8 cellular contexts compared by ENCODE assay signal in the genomic region with DNA sequence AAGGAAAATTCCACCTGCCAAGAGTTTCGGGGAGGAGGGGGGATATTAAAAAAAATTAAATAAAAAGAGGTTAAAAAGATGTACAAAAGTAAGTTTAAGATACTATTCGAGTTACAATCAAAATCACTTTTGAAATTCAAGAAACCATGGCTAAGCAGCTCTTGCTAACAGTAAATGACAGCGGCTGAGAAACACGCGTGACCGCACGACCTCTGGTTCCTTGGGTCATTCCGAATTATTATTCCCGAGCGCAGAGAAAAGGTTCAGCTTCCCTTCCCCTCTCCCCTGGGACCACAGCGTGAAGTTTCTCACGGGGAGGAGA. TPM values are rescaled to one million over a fixed set of nuclear protein-coding genes. Genes with fewer than 3 reads are reported as not detected.
DNase-seq lines count a peak whose midpoint lies in the region; ATAC-seq and TF ChIP-seq lines count a peak whose summit lies in the region.

No MANE protein-coding gene starts in this region.

- peak overlapping the region; percentile 97 to 99 for H3K4me3 Mint-ChIP-seq in activated T-cell treated with anti-CD3 and anti-CD28 coated beads, Interleukin-2, amount 50 U/mL, for 72 hours

- H3K9me3 ChIP-seq in body of pancreas (no peaks in the 10 kb centered on the region), lung (ENCODE audit: control insufficient read depth in 2 of 2, insufficient read depth in 1 of 2, low read length in 1 of 2) (no peaks in the 10 kb centered on the region), transverse colon (no peaks in the 10 kb centered on the region)

- no peak for TF ChIP-seq EP300 in transverse colon (IDR thresholded peaks at IDR 0.05; ENCODE audit: low read depth)

- H3K36me3 ChIP-seq in body of pancreas (replicated peaks in 1 of 2; ENCODE audit: insufficient read depth in 1 of 2, low read depth in 2 of 2), result peaks cover 0 to 4% of the 10 kb centered on the region in 2 donors
- peaks cover 3 to 10% of the 10 kb centered on the region in 2 donors for H3K36me3 ChIP-seq in lung (ENCODE audit: control insufficient read depth in 2 of 2, insufficient read depth in 2 of 2, low read length in 2 of 2)
- peaks cover 0 to 12% (median 2%) of the 10 kb centered on the region in 4 donors for H3K36me3 ChIP-seq in transverse colon

- no peaks in the 10 kb centered on the region for H3K9me3 Mint-ChIP-seq in activated T-cell treated with anti-CD3 and anti-CD28 coated beads, Interleukin-2, amount 50 U/mL, for 72 hours

- H3K27me3 Mint-ChIP-seq in activated T-cell treated with anti-CD3 and anti-CD28 coated beads, Interleukin-2, amount 50 U/mL, for 72 hours (ENCODE audit: low read depth), result peaks cover 36% of the 10 kb centered on the region

- no peak for DNase-seq in activated T-cell treated with anti-CD3 and anti-CD28 coated beads, Interleukin-2, amount 50 U/mL, for 72 hours
- DNase-seq in activated T-cell treated with anti-CD3 and anti-CD28 coated beads for 4 hours (no peak), body of pancreas (no peak), lung (ENCODE audit: low spot score) (no peak), transverse colon (no peak), SHP77 treated with DMSO at 0.1 percent for 48 hours (lab: John Stamatoyannopoulos, UW) (no peak)

- TF ChIP-seq POLR2A in body of pancreas (IDR thresholded peaks at IDR 0.05), result no peak
- TF ChIP-seq POLR2A in transverse colon (IDR thresholded peaks at IDR 0.05), result no peak

- H3K4me1 Mint-ChIP-seq in activated T-cell treated with anti-CD3 and anti-CD28 coated beads, Interleukin-2, amount 50 U/mL, for 72 hours (ENCODE audit: low read depth), result peaks cover 47% of the 10 kb centered on the region

- H3K4me1 ChIP-seq in body of pancreas (peaks cover 13% of the 10 kb centered on the region), lung (ENCODE audit: control insufficient read depth in 2 of 2, insufficient read depth in 2 of 2, low read length in 2 of 2) (peaks cover 0 to 4% of the 10 kb centered on the region in 2 donors), transverse colon (peaks cover 5 to 18% (median 11%) of the 10 kb centered on the region in 4 donors)

- in situ Hi-C loops in transverse colon (cut with MboI; ENCODE audit: low pct_ligation_motif_present in 1 of 4, low pct_unique_long_range_greater_than_20kb in 1 of 4, low sequenced_read_pairs in 3 of 4), result loop anchor here in 2 of 4 donors (10.0 kb wide), 2 partner anchors 52 to 262 kb away; no protein-coding TSS in a partner anchor

- no peaks in the 10 kb centered on the region for H3K36me3 Mint-ChIP-seq in activated T-cell treated with anti-CD3 and anti-CD28 coated beads, Interleukin-2, amount 50 U/mL, for 72 hours (ENCODE audit: insufficient read depth in 2 of 2)

- no peaks in the 10 kb centered on the region for H3K27me3 ChIP-seq in body of pancreas
- H3K27me3 ChIP-seq in lung (ENCODE audit: control insufficient read depth, insufficient read depth), result no peaks in the 10 kb centered on the region
- H3K27me3 ChIP-seq in transverse colon, result no peaks in the 10 kb centered on the region

- H3K27ac Mint-ChIP-seq in activated T-cell treated with anti-CD3 and anti-CD28 coated beads, Interleukin-2, amount 50 U/mL, for 72 hours, result peak overlapping the region; percentile 97

- WGBS in body of pancreas, 2 donors, result 1 to 2% methylated on average over 12 of the region's 12 CpGs
- 4 to 6% methylated on average over 12 of the region's 12 CpGs for WGBS in lung, 2 donors
- 4 to 5% methylated on average over 2 to 12 of the region's 12 CpGs for whole genome bisulfite sequencing in transverse colon (ENCODE audit: low coverage in 1 of 2), 2 donors

- ATAC-seq in activated T-cell treated with anti-CD3 and anti-CD28 coated beads, Interleukin-2, amount 50 U/mL, for 72 hours (replicated peaks in 1 of 2), result no peak
- no peak for ATAC-seq in body of pancreas
- no peak for ATAC-seq in lung (ENCODE audit: insufficient read depth, low FRiP score)
- no peak for ATAC-seq in GM21423 (IDR thresholded peaks at IDR 0.05; ENCODE audit: unreplicated experiment)
- ATAC-seq in GM18870 (IDR thresholded peaks at IDR 0.05; ENCODE audit: unreplicated experiment), result no peak

- TF ChIP-seq CTCF in body of pancreas (IDR thresholded peaks at IDR 0.05) (no peak), lung (IDR thresholded peaks at IDR 0.05; ENCODE audit: control extremely low read depth, extremely low read depth) (no peak), transverse colon (IDR thresholded peaks at IDR 0.05) (no peak)

- peak overlapping the region; percentile 26 to 61 for H3K4me3 ChIP-seq in body of pancreas
- peak overlapping the region; percentile 96 for H3K4me3 ChIP-seq in lung
- peak overlapping the region; percentile 60 to 79 (median 72) for H3K4me3 ChIP-seq in transverse colon

- H3K27ac ChIP-seq in body of pancreas (peak overlapping the region; percentile 83 to 94 (median 90)), lung (ENCODE audit: low read depth in 1 of 2, low read length in 1 of 2) (peak overlapping the region; percentile 96 to 97), transverse colon (peak overlapping the region; percentile 90 to 97 (median 94))

- intact Hi-C loops in body of pancreas (cut with DNase I), result loop anchor here (10.0 kb wide), 1 partner anchor 62 kb away; a partner anchor contains a TSS
- intact Hi-C loops in transverse colon (cut with DNase I; ENCODE audit: low total_unique reads), result loop anchor here (5.0 kb wide), 1 partner anchor 60 kb away; a partner anchor contains a TSS

RNA-seq across cellular contexts. Expression of a gene that starts 0.6 kb away (rescaled TPM):
- total RNA-seq in activated T-cell treated with anti-CD3 and anti-CD28 coated beads, Interleukin-2, amount 50 U/mL, for 72 hours, result 10 to 100 TPM; 13.0 to 15.5 TPM
- 1 to 10 TPM; 1.6 to 6.2 TPM for total RNA-seq in body of pancreas
- 10 to 100 TPM; 10.2 to 11.5 TPM for total RNA-seq in lung
- 1 to 10 TPM; 4.4 to 6.3 TPM for polyA plus RNA-seq in lung
- total RNA-seq in transverse colon, result 1 to 10 TPM in 3 of 4 donors, under 1 TPM in 1; 0.20 to 8.4 (median 5.8) TPM

RNA-seq across cellular contexts. Expression of a gene that starts 58.2 kb away (rescaled TPM):
- total RNA-seq in activated T-cell treated with anti-CD3 and anti-CD28 coated beads, Interleukin-2, amount 50 U/mL, for 72 hours, result 10 to 100 TPM; 10.3 to 15.4 TPM
- total RNA-seq in body of pancreas (10 to 100 TPM; 10.2 to 10.6 TPM), lung (10 to 100 TPM; 10.7 to 18.3 TPM), transverse colon (10 to 100 TPM; 10.2 to 16.5 (median 12.5) TPM)
- 1 to 10 TPM; 4.3 to 7.1 TPM for polyA plus RNA-seq in lung

Comparison
In these comparisons a context has a peak if more than half of its experiments do, and no peak if none do; other contexts are left out.
1. H3K4me3 ChIP-seq: peak in every context shown above with its lines; median percentile 96 in lung; 72 in transverse colon; 44 in body of pancreas.